ENCODE assay signal across 31 cellular contexts in the genomic region with DNA sequence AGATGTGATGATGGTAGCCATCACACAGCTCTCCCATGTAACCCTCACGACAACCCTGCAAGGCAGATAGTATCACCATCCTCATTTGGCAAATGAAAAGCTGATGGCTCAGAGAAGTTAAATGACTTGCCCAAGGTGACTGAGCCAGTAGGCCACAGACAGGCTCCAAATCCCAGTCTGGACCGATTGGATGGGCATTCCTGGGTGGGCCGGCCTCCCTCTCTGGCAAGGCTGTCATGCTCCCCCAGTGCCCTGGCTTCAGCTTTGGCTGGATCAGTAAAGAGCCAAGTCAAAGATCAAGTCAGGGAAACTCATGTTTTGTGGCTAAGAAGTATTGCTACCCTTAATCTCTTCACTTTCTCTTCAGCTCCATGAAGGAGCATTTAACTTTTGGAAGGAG. TPM values are rescaled to one million over a fixed set of nuclear protein-coding genes. Genes with fewer than 3 reads are reported as not detected.
DNase-seq lines count a peak whose midpoint lies in the region; ATAC-seq, FAIRE-seq and TF ChIP-seq lines count a peak whose summit lies in the region.
"Had no signal": no experiment of that assay in that cellular context is flagged by ENCODE, and none has a peak within 500 bp of the region (broad histone marks: within the 10 kb centered on the region; RNA-seq: fewer than 3 reads in every experiment).

No MANE protein-coding gene starts in this region.

- no peak overlapping the region for H3K4me3 Mint-ChIP-seq in endodermal cell
- H3K4me3 Mint-ChIP-seq: B cell; CD8-positive, alpha-beta T cell had no signal

- no peak overlapping the region for H3K4me2 ChIP-seq in osteoblast (ENCODE audit: insufficient read depth, low read length)

- H3K4me1 ChIP-seq in endodermal cell (ENCODE audit: control insufficient read depth, insufficient read depth, low read length), result peaks cover 4% of the 10 kb centered on the region
- no peaks in the 10 kb centered on the region for H3K4me1 ChIP-seq in osteoblast (ENCODE audit: insufficient read depth, low read length)
- H3K4me1 ChIP-seq: Caco-2 had no signal

- no peak overlapping the region for H3K27ac ChIP-seq in endodermal cell (ENCODE audit: low read depth, low read length)
- no peak overlapping the region for H3K27ac ChIP-seq in osteoblast (ENCODE audit: low read depth, low read length)
- H3K27ac ChIP-seq: 22Rv1, C4-2B had no signal

- DNase-seq in NCI-H82 (lab: John Stamatoyannopoulos, UW), result peak; percentile 60
- no peak for DNase-seq in NCI-H82 treated with DMSO at 0.1 percent for 48 hours (lab: John Stamatoyannopoulos, UW; ENCODE audit: unreplicated experiment)
- DNase-seq in D721Med (ENCODE audit: insufficient read length, low spot score), result no peak
- DNase-seq in endodermal cell, result peak; percentile 20
- DNase-seq in osteoblast (ENCODE audit: insufficient read length, low spot score, missing footprints), result peak; percentile 61
- DNase-seq in NCI-H2196 (lab: John Stamatoyannopoulos, UW; ENCODE audit: unreplicated experiment), result no peak
- DNase-seq: Caco-2; CD8-positive, alpha-beta T cell; DMS79; EL; GDM1; GOT3; Kasumi-1; NCI-H1092 treated with DMSO at 0.1 percent for 48 hours; NCI-H1436; NCI-H187; NCI-H2081 treated with DMSO at 0.1 percent for 48 hours; NCI-H345; NCI-H510A treated with DMSO at 0.1 percent for 48 hours; SIG-M5 had no signal

- H3K9me3 Mint-ChIP-seq in endodermal cell, result no peaks in the 10 kb centered on the region
- H3K9me3 Mint-ChIP-seq: CD8-positive, alpha-beta T cell had no signal

- H3K27me3 ChIP-seq in endodermal cell (ENCODE audit: control insufficient read depth, insufficient read depth, low read length, poor library complexity, severe bottlenecking), result no peaks in the 10 kb centered on the region
- H3K27me3 ChIP-seq in osteoblast (ENCODE audit: insufficient read depth, low read length), result no peaks in the 10 kb centered on the region

- H3K36me3 Mint-ChIP-seq in endodermal cell (ENCODE audit: low read depth), result no peaks in the 10 kb centered on the region
- H3K36me3 Mint-ChIP-seq: CD8-positive, alpha-beta T cell had no signal

- 83 to 92% methylated on average over 1 to 3 of the region's 3 CpGs for WGBS in endodermal cell (ENCODE audit: insufficient coverage in 1 of 2, insufficient read length in 1 of 2), 2 experiments

- H3K4me1 Mint-ChIP-seq in endodermal cell, result peaks cover 20% of the 10 kb centered on the region
- H3K4me1 Mint-ChIP-seq: B cell had no signal

- FAIRE-seq in D721Med (lab: Jason Lieb, UNC), result peak; percentile 44
- FAIRE-seq: GM12878, HepG2, K562, RCC 7860 had no signal

- no peak overlapping the region for H3K27ac Mint-ChIP-seq in endodermal cell
- H3K27ac Mint-ChIP-seq: B cell; CD8-positive, alpha-beta T cell had no signal

- H4K20me1 ChIP-seq in osteoblast (ENCODE audit: insufficient read depth, low read length), result no peaks in the 10 kb centered on the region

- H3K36me3 ChIP-seq in endodermal cell (ENCODE audit: control insufficient read depth, insufficient read depth, low read length), result no peaks in the 10 kb centered on the region
- H3K36me3 ChIP-seq in osteoblast (ENCODE audit: insufficient read depth, low read length), result no peaks in the 10 kb centered on the region

- H3K79me2 ChIP-seq in osteoblast (ENCODE audit: insufficient read depth, low read length), result no peaks in the 10 kb centered on the region

- H3K4me3 ChIP-seq in endodermal cell (ENCODE audit: low read length), result no peak overlapping the region
- no peak overlapping the region for H3K4me3 ChIP-seq in osteoblast (ENCODE audit: insufficient read depth, low read length)
- H3K4me3 ChIP-seq: GM12878, K562 had no signal

- TF ChIP-seq CTCF in D721Med (IDR thresholded peaks at IDR 0.05; ENCODE audit: insufficient read depth, missing control alignments) (no peak), endodermal cell (conservative IDR thresholded peaks at IDR 0.05) (no peak), osteoblast (IDR thresholded peaks at IDR 0.05; ENCODE audit: extremely low read depth, low read depth, low read length) (no peak)

- H3K9me3 ChIP-seq in endodermal cell (ENCODE audit: control insufficient read depth, low read length) (no peaks in the 10 kb centered on the region), osteoblast (ENCODE audit: low read depth, low read length) (no peaks in the 10 kb centered on the region)
- H3K9me3 ChIP-seq: Caco-2 had no signal

- H3K9ac ChIP-seq in endodermal cell (ENCODE audit: extremely low read depth, low read length, poor library complexity, severe bottlenecking), result no peak overlapping the region

- no peaks in the 10 kb centered on the region for H3K27me3 Mint-ChIP-seq in endodermal cell (ENCODE audit: insufficient read depth)
- H3K27me3 Mint-ChIP-seq: B cell had no signal

- ATAC-seq in GM19395 (IDR thresholded peaks at IDR 0.05; ENCODE audit: unreplicated experiment), result no peak
- ATAC-seq: CD8-positive, alpha-beta T cell; GM12878; HCT116; HepG2; K562 had no signal

- no peak overlapping the region for H2AFZ ChIP-seq in osteoblast (ENCODE audit: low read length)

RNA-seq across cellular contexts. Expression of gene CDCP2, which starts 41.2 kb away (rescaled TPM):
- total RNA-seq in endodermal cell (not detected), osteoblast (not detected in 2 replicates)
- not detected for polyA plus RNA-seq in endodermal cell (2013, experiment 1 of 2)
- polyA plus RNA-seq in endodermal cell (2013, experiment 2 of 2), result not detected
- total RNA-seq: B cell; Caco-2; CD8-positive, alpha-beta T cell; HepG2; HT1080; K562; M059J had no signal
- polyA plus RNA-seq: GM12878, HepG2, K562 had no signal

RNA-seq across cellular contexts. Expression of gene TCEANC2, which starts 58.2 kb away (rescaled TPM):
- total RNA-seq in endodermal cell (1 to 10 TPM; 5.9 to 6.6 TPM), osteoblast (2.5 and 3.2 TPM in 2 replicates)
- polyA plus RNA-seq in endodermal cell (2013, experiment 1 of 2), result 5.4 TPM
- 5.3 TPM for polyA plus RNA-seq in endodermal cell (2013, experiment 2 of 2)

RNA-seq across cellular contexts. Expression of gene TMEM59, which starts 58.6 kb away (rescaled TPM):
- total RNA-seq in endodermal cell (100 to 1,000 TPM in 1 of 2 donors, 10 to 100 TPM in 1; 99.6 to 112 TPM), osteoblast (356 and 365 TPM in 2 replicates)
- 157 TPM for polyA plus RNA-seq in endodermal cell (2013, experiment 1 of 2)
- polyA plus RNA-seq in endodermal cell (2013, experiment 2 of 2), result 139 TPM

Comparison
In these comparisons a context has a peak if more than half of its experiments do, and no peak if none do; other contexts are left out.
1. DNase-seq: peak in NCI-H82 (single experiment), endodermal cell (single experiment) and osteoblast (single experiment); none in NCI-H82 treated with DMSO at 0.1 percent for 48 hours (single experiment), D721Med (single experiment) and NCI-H2196 (single experiment).